Comparison of ENCODE assay signal across 8 cellular contexts in genomic region chr2:170408461-170409163, GRCh38.
DNase-seq lines count a peak whose midpoint lies in the region; ATAC-seq and TF ChIP-seq lines count a peak whose summit lies in the region.

No MANE protein-coding gene starts in this region.

- peaks cover 5% of the 10 kb centered on the region; the same call in 1 of the 2 replicates for H3K27me3 ChIP-seq in DOHH2 (ENCODE audit: control insufficient read depth, low read length)

- no peaks in the 10 kb centered on the region for H3K36me3 ChIP-seq in DOHH2 (ENCODE audit: control insufficient read depth, low read length)

- no peaks in the 10 kb centered on the region for H3K79me2 ChIP-seq in DOHH2 (ENCODE audit: control insufficient read depth, low read length)

- DNase-seq in NOMO-1 (lab: John Stamatoyannopoulos, UW; ENCODE audit: unreplicated experiment in 2 of 2) = peak; percentile 57 to 88
- peak; percentile 13 for DNase-seq in globus pallidus (ENCODE audit: low spot score)
- no peak for DNase-seq in AG20443 (ENCODE audit: low spot score)
- DNase-seq in NK-92 treated with Interleukin-12 subunit alpha and Interleukin-12 subunit beta, amount 100 ng/mL, for 24 hours (lab: John Stamatoyannopoulos, UW) = no peak

- H3F3A ChIP-seq in DOHH2 (ENCODE audit: control insufficient read depth, insufficient read depth) = no peaks in the 10 kb centered on the region

- H3K9me3 ChIP-seq in DOHH2 (ENCODE audit: control insufficient read depth, insufficient read depth, low read length) = no peaks in the 10 kb centered on the region

- peak; percentile 58 for ATAC-seq in GM21619 (IDR thresholded peaks at IDR 0.05; ENCODE audit: unreplicated experiment)
- ATAC-seq in GM19455 (IDR thresholded peaks at IDR 0.05; ENCODE audit: unreplicated experiment) = no peak
- no peak for ATAC-seq in GM18873 (IDR thresholded peaks at IDR 0.05; ENCODE audit: low FRiP score, unreplicated experiment)

- peak overlapping the region; percentile 50 for H3K4me3 ChIP-seq in DOHH2 (ENCODE audit: low read length)

- peak overlapping the region; percentile 67 for H3K4me2 ChIP-seq in DOHH2 (ENCODE audit: low read length)

- TF ChIP-seq CTCF in DOHH2 (IDR thresholded peaks at IDR 0.05; ENCODE audit: low read depth, low read length, poor library complexity, severe bottlenecking) = no peak

- peaks cover 15% of the 10 kb centered on the region for H3K4me1 ChIP-seq in DOHH2 (ENCODE audit: control insufficient read depth, low read length)

- no peaks in the 10 kb centered on the region for H4K20me1 ChIP-seq in DOHH2 (ENCODE audit: control insufficient read depth, insufficient read depth, low read depth, low read length)

- no peak overlapping the region for H3K27ac ChIP-seq in DOHH2 (ENCODE audit: low read depth, low read length)

- H3K9me2 ChIP-seq in DOHH2 (replicated peaks; ENCODE audit: control insufficient read depth, low read length) = no peaks in the 10 kb centered on the region

Comparison
In these comparisons a context has a peak if more than half of its experiments do, and no peak if none do; other contexts are left out.
1. DNase-seq: peak in NOMO-1 (2 of 2) and globus pallidus (single experiment); none in AG20443 (single experiment) and NK-92 treated with Interleukin-12 subunit alpha and Interleukin-12 subunit beta, amount 100 ng/mL, for 24 hours (single experiment).